In the genomic region with DNA sequence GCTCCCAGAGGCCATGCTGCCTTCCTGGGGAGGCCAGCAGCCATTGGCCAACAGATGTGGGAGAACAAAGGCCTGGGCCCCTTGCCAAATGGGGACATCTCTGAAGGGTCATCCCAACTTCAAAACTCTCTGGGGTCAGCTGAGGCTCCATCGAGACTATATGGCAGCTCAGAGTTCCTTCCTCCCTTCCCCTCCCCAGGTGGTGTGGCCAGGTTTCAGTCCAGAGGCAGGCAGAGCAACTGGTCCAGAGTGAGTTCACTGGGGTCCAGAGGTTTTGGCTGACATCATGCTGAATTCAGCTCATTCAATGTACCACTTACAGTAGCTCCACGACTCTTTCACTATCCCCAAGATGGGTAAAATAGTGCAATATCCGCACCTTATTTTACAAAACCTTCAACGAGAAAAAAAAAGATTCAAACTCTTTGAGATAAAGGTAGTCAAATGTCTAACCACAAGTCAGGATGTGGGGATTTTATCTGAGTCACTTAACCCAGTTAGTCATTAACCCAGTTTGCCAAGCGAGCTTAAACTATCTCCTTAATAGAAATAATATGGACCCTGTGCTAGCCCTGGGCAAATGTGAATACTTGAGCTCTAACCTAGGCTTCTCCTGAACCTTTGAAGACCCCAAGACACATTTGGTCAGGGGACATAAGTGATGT, we compare ENCODE assay signal across 9 cellular contexts.
A peak's percentile ranks its signal among the peaks of the same experiment; 100 is the strongest.
DNase-seq lines count a peak whose midpoint lies in the region; ATAC-seq and TF ChIP-seq lines count a peak whose summit lies in the region.
"Had no signal": no experiment of that assay in that cellular context is flagged by ENCODE, and none has a peak within 500 bp of the region (broad histone marks: within the 10 kb centered on the region; RNA-seq: fewer than 3 reads in every experiment).

No MANE protein-coding gene starts in this region.

- H3K4me1 ChIP-seq in smooth muscle cell (ENCODE audit: low read depth): peaks cover 4% of the 10 kb centered on the region
- H3K4me1 ChIP-seq in A673 (ENCODE audit: insufficient read depth, low read length, poor library complexity, severe bottlenecking): no peaks in the 10 kb centered on the region

- no peaks in the 10 kb centered on the region for H3K36me3 ChIP-seq in smooth muscle cell (ENCODE audit: low read depth)
- H3K36me3 ChIP-seq in A673 (ENCODE audit: insufficient read depth, low read length, poor library complexity, severe bottlenecking): no peaks in the 10 kb centered on the region

- ATAC-seq in HG03060 (IDR thresholded peaks at IDR 0.05; ENCODE audit: low read depth, unreplicated experiment): peak; percentile 85

- H3K4me3 Mint-ChIP-seq in activated CD4-positive, alpha-beta T cell treated with anti-CD3 and anti-CD28 coated beads, Interleukin-2, amount 10 ng/mL, durations not matched to agents 24 days and 14 days: peak overlapping the region; percentile 15

- POLR2A ChIA-PET in A673 (lab: Charles Lee; ENCODE audit: low non-redundant PET): no interaction called here

- peak overlapping the region; percentile 61 for H3K4me2 ChIP-seq in smooth muscle cell

- peak overlapping the region; percentile 13 for H3K27ac Mint-ChIP-seq in activated CD4-positive, alpha-beta T cell treated with anti-CD3 and anti-CD28 coated beads, Interleukin-2, amount 10 ng/mL, durations not matched to agents 24 days and 14 days

- H3K27me3 ChIP-seq in smooth muscle cell (ENCODE audit: low read depth) (no peaks in the 10 kb centered on the region), A673 (replicated peaks; ENCODE audit: insufficient read depth, low read depth, low read length, poor library complexity) (no peaks in the 10 kb centered on the region)

- BruUV-seq in A673 (replicated peaks; lab: Mats Ljungman, UMichigan): no TSS peak

- no peaks in the 10 kb centered on the region for H3K79me2 ChIP-seq in smooth muscle cell (ENCODE audit: low read depth)

- H3K4me1 Mint-ChIP-seq in activated CD4-positive, alpha-beta T cell treated with anti-CD3 and anti-CD28 coated beads, Interleukin-2, amount 10 ng/mL, durations not matched to agents 24 days and 14 days: peaks cover 8% of the 10 kb centered on the region

- H3K4me3 ChIP-seq in smooth muscle cell (no peak overlapping the region), A673 (ENCODE audit: low read depth, low read length, poor library complexity, severe bottlenecking) (no peak overlapping the region)
- H3K4me3 ChIP-seq: SK-N-MC had no signal

- peaks cover 5% of the 10 kb centered on the region for H3K27me3 Mint-ChIP-seq in activated CD4-positive, alpha-beta T cell treated with anti-CD3 and anti-CD28 coated beads, Interleukin-2, amount 10 ng/mL, durations not matched to agents 24 days and 14 days

- H3K9me3 ChIP-seq in smooth muscle cell (replicated peaks; ENCODE audit: low read depth) (no peaks in the 10 kb centered on the region), A673 (ENCODE audit: low read depth, low read length, poor library complexity, severe bottlenecking) (no peaks in the 10 kb centered on the region)

- H3K27ac ChIP-seq in smooth muscle cell (ENCODE audit: low read depth) (peak overlapping the region; percentile 42), A673 (ENCODE audit: low read depth, low read length, poor library complexity, severe bottlenecking) (no peak overlapping the region)
- H3K27ac ChIP-seq: SK-N-MC had no signal

- H3F3A ChIP-seq in smooth muscle cell (ENCODE audit: low read depth): no peaks in the 10 kb centered on the region

- CTCF ChIA-PET in A673 (lab: Charles Lee): interaction anchor here (0.6 kb wide), 1 partner anchor 259 kb away, joined by 3 read pairs; no protein-coding TSS in a partner anchor

- 44% methylated on average over 5 of the region's 5 CpGs for WGBS in smooth muscle cell (ENCODE audit: low lambda C conversion rate)

- H3K9ac ChIP-seq in smooth muscle cell (ENCODE audit: low read depth): no peak overlapping the region

- H3K36me3 Mint-ChIP-seq in activated CD4-positive, alpha-beta T cell treated with anti-CD3 and anti-CD28 coated beads, Interleukin-2, amount 10 ng/mL, durations not matched to agents 24 days and 14 days (ENCODE audit: low read depth): no peaks in the 10 kb centered on the region

- TF ChIP-seq CTCF in smooth muscle cell (IDR thresholded peaks at IDR 0.05; ENCODE audit: borderline replicate concordance, insufficient read depth, poor library complexity, severe bottlenecking) (no peak), A673 (conservative IDR thresholded peaks at IDR 0.05; ENCODE audit: low read depth, low read length) (no peak)

- intact Hi-C loops in activated CD4-positive, alpha-beta T cell treated with anti-CD3 and anti-CD28 coated beads, Interleukin-2, amount 10 ng/mL, durations not matched to agents 24 days and 14 days (cut with micrococcal nuclease): loop anchor here (10.0 kb wide), 1 partner anchor 1746 kb away; a partner anchor contains a TSS
- intact Hi-C loops in head of caudate nucleus (cut with DNase I): no loop called here
- intact Hi-C loops in A673 (cut with micrococcal nuclease; ENCODE audit: unreplicated experiment): no loop called here

- peak; percentile 61 for DNase-seq in activated CD4-positive, alpha-beta T cell treated with anti-CD3 and anti-CD28 coated beads, Interleukin-2, amount 10 ng/mL, durations not matched to agents 24 days and 14 days
- DNase-seq in activated CD4-positive, alpha-beta T cell treated with anti-CD3 and anti-CD28 coated beads for 4 hours: no peak
- peak; percentile 53 for DNase-seq in activated CD8-positive, alpha-beta memory T cell treated with anti-CD3 and anti-CD28 coated beads, Interleukin-2, amount 50 U/mL, for 48 hours
- DNase-seq in smooth muscle cell (lab: John Stamatoyannopoulos, UW; ENCODE audit: unreplicated experiment) (no peak), head of caudate nucleus (no peak), SIG-M5 (lab: John Stamatoyannopoulos, UW) (no peak), A673 (ENCODE audit: low spot score) (no peak)

- H4K20me1 ChIP-seq in smooth muscle cell (ENCODE audit: low read depth): no peaks in the 10 kb centered on the region

- H3K9me3 Mint-ChIP-seq in activated CD4-positive, alpha-beta T cell treated with anti-CD3 and anti-CD28 coated beads, Interleukin-2, amount 10 ng/mL, durations not matched to agents 24 days and 14 days: peaks cover 10% of the 10 kb centered on the region

- H2AFZ ChIP-seq in smooth muscle cell (ENCODE audit: low read depth): no peak overlapping the region

Comparison
In these comparisons a context has a peak if more than half of its experiments do, and no peak if none do; other contexts are left out.
1. DNase-seq: peak in activated CD4-positive, alpha-beta T cell treated with anti-CD3 and anti-CD28 coated beads, Interleukin-2, amount 10 ng/mL, durations not matched to agents 24 days and 14 days (single experiment) and activated CD8-positive, alpha-beta memory T cell treated with anti-CD3 and anti-CD28 coated beads, Interleukin-2, amount 50 U/mL, for 48 hours (single experiment); none in activated CD4-positive, alpha-beta T cell treated with anti-CD3 and anti-CD28 coated beads for 4 hours (0 of 2), smooth muscle cell (single experiment), head of caudate nucleus (0 of 42), SIG-M5 (single experiment) and A673 (single experiment).